ENCODE assay signal across 1 cellular context in genomic region chr6:16803294-16804006, GRCh38.
TF ChIP-seq lines count a peak whose summit lies in the region.

No MANE protein-coding gene starts in this region.

TF ChIP-seq in HepG2, 621 proteins besides CTCF, POLR2A, EP300 and RAD21 (continued from another document):
- TF ChIP-seq NR3C1 (CRISPR knock-in tag; IDR thresholded peaks at IDR 0.05) (no peak), PPARG (CRISPR knock-in tag; conservative IDR thresholded peaks at IDR 0.05) (no peak), ZNF205 (CRISPR knock-in tag; IDR thresholded peaks at IDR 0.05) (0 out of 2 replicates have a peak, but pooled peaks have one; percentile 50), MIXL1 (CRISPR knock-in tag; IDR thresholded peaks at IDR 0.05) (no peak), ZNF589 (CRISPR knock-in tag; conservative IDR thresholded peaks at IDR 0.05) (no peak), MYNN (CRISPR knock-in tag; IDR thresholded peaks at IDR 0.05; ENCODE audit: low read depth) (no peak), ZNF614 (CRISPR knock-in tag; IDR thresholded peaks at IDR 0.05; ENCODE audit: borderline replicate concordance) (0 out of 2 replicates have a peak, but pooled peaks have one; percentile 34), RXRA (CRISPR knock-in tag; IDR thresholded peaks at IDR 0.05) (peak; percentile 60), STAG1 (CRISPR knock-in tag; IDR thresholded peaks at IDR 0.05) (peak; percentile 34)
